In genomic region chr7:80726731-80727130, GRCh38 we compare ENCODE assay signal across 22 cellular contexts.
DNase-seq lines count a peak whose midpoint lies in the region; ATAC-seq, FAIRE-seq and TF ChIP-seq lines count a peak whose summit lies in the region.
"Had no signal": no experiment of that assay in that cellular context is flagged by ENCODE, and none has a peak within 500 bp of the region (broad histone marks: within the 10 kb centered on the region; RNA-seq: fewer than 3 reads in every experiment).

No MANE protein-coding gene starts in this region.

- H3K9me3 Mint-ChIP-seq in naive thymus-derived CD4-positive, alpha-beta T cell, result peaks cover 0 to 4% (median 2%) of the 10 kb centered on the region in 11 donors
- peaks cover 0 to 3% (median 0%) of the 10 kb centered on the region in 9 donors for H3K9me3 Mint-ChIP-seq in naive thymus-derived CD8-positive, alpha-beta T cell
- H3K9me3 Mint-ChIP-seq: GM23338; HFFc6; T-helper 1 cell treated with Interleukin-12 subunit alpha and Interleukin-12 subunit beta and Interleukin-4 antibody, amounts not matched to agents 30 μg/mL and 1 μg/mL, for 36 hours had no signal

- peak overlapping the region; percentile 37 for H2AFZ ChIP-seq in HCT116 (ENCODE audit: low read depth, low read length, poor library complexity, severe bottlenecking)
- H2AFZ ChIP-seq: GM23338 had no signal

- FAIRE-seq in GM12892 (lab: Jason Lieb, UNC), result peak; percentile 17
- FAIRE-seq: HepG2, RCC 7860 had no signal

- H3K4me3 ChIP-seq in HCT116 (replicated peaks in 1 of 2; ENCODE audit: low read depth in 1 of 2, low read length in 2 of 2) (no peak overlapping the region), Panc1 (ENCODE audit: low read depth in 2 of 2, low read length in 2 of 2) (no peak overlapping the region), brain microvascular endothelial cell (ENCODE audit: low read depth, low read length) (no peak overlapping the region)
- H3K4me3 ChIP-seq in naive thymus-derived CD4-positive, alpha-beta T cell (ENCODE audit: low read length), result no peak overlapping the region
- H3K4me3 ChIP-seq: GM23338 had no signal

- no peak for ATAC-seq in HCT116
- no peak for ATAC-seq in Panc1
- peak; percentile 28 for ATAC-seq in naive thymus-derived CD4-positive, alpha-beta T cell
- ATAC-seq in naive thymus-derived CD8-positive, alpha-beta T cell, result no peak
- ATAC-seq: GM23338, HepG2, SK-N-SH treated with all-trans-retinoic acid at 6 μM for 48 hours had no signal

- no peak overlapping the region for H3K4me3 Mint-ChIP-seq in naive thymus-derived CD4-positive, alpha-beta T cell
- no peak overlapping the region for H3K4me3 Mint-ChIP-seq in naive thymus-derived CD8-positive, alpha-beta T cell
- H3K4me3 Mint-ChIP-seq: GM23338; HFFc6; T-helper 1 cell treated with Interleukin-12 subunit alpha and Interleukin-12 subunit beta and Interleukin-4 antibody, amounts not matched to agents 30 μg/mL and 1 μg/mL, for 36 hours had no signal

- H3K27ac Mint-ChIP-seq in naive thymus-derived CD4-positive, alpha-beta T cell, result no peak overlapping the region
- no peak overlapping the region for H3K27ac Mint-ChIP-seq in naive thymus-derived CD8-positive, alpha-beta T cell
- H3K27ac Mint-ChIP-seq: GM23338; HFFc6; T-helper 1 cell treated with Interleukin-12 subunit alpha and Interleukin-12 subunit beta and Interleukin-4 antibody, amounts not matched to agents 30 μg/mL and 1 μg/mL, for 36 hours had no signal

- no peak overlapping the region for H3K4me2 ChIP-seq in HCT116 (ENCODE audit: low read length)
- H3K4me2 ChIP-seq: GM23338 had no signal

- H3K9me3 ChIP-seq in HCT116 (ENCODE audit: control insufficient read depth in 1 of 2, insufficient read depth in 1 of 2, low read depth in 1 of 2, low read length in 2 of 2), result no peaks in the 10 kb centered on the region
- H3K9me3 ChIP-seq in Panc1 (ENCODE audit: control insufficient read depth, insufficient read depth, low read depth, low read length), result 0 out of 2 replicates have a peak, but pooled peaks cover 3% of the 10 kb centered on the region
- no peaks in the 10 kb centered on the region for H3K9me3 ChIP-seq in naive thymus-derived CD4-positive, alpha-beta T cell (ENCODE audit: control insufficient read depth in 2 of 3, low read length in 3 of 3)
- H3K9me3 ChIP-seq: BE2C had no signal

- TF ChIP-seq CTCF in HCT116 (IDR thresholded peaks at IDR 0.05 in 2 of 3, conservative IDR thresholded peaks at IDR 0.05 in 1 of 3; ENCODE audit: borderline replicate concordance in 1 of 3, insufficient read depth in 1 of 3, low read depth in 2 of 3, low read length in 2 of 3), result no peak
- TF ChIP-seq CTCF in Panc1 (IDR thresholded peaks at IDR 0.05), result no peak
- no peak for TF ChIP-seq CTCF in brain microvascular endothelial cell (IDR thresholded peaks at IDR 0.05; ENCODE audit: low read depth, low read length, missing control alignments)

- RAD21 ChIA-PET in HCT116 (lab: Charles Lee; ENCODE audit: low non-redundant PET in 1 of 2, low total read pairs in 2 of 2, uncharacterized antibody in 2 of 2, unreplicated experiment in 2 of 2), result no interaction called here

- no peak for TF ChIP-seq RAD21 in HCT116 (IDR thresholded peaks at IDR 0.05; ENCODE audit: low read depth)

- in situ Hi-C loops in Panc1 (cut with HindIII; ENCODE audit: low pct_unique_long_range_greater_than_20kb, low sequenced_read_pairs), result no loop called here
- in situ Hi-C loops in brain microvascular endothelial cell (cut with HindIII; ENCODE audit: low pct_ligation_motif_present, low sequenced_read_pairs), result no loop called here

- H3K9me2 ChIP-seq in HCT116 (ENCODE audit: insufficient read depth), result no peaks in the 10 kb centered on the region

- no peaks in the 10 kb centered on the region for H4K20me1 ChIP-seq in HCT116 (ENCODE audit: insufficient read depth)

- H3K9ac ChIP-seq in HCT116 (ENCODE audit: low read length), result no peak overlapping the region

- CTCF ChIA-PET in HCT116 (lab: Charles Lee), result no interaction called here
- CTCF ChIA-PET in Panc1 (lab: Charles Lee), result no interaction called here
- CTCF ChIA-PET in naive thymus-derived CD4-positive, alpha-beta T cell (lab: Charles Lee), result no interaction called here
- CTCF ChIA-PET in HEK293T (lab: Yijun Ruan, JAX), result no interaction called here

- BruUV-seq in HCT116 (replicated peaks; lab: Mats Ljungman, UMichigan), result no TSS peak
- BruUV-seq in Panc1 (replicated peaks; lab: Mats Ljungman, UMichigan), result no TSS peak

- no peaks in the 10 kb centered on the region for H3K27me3 Mint-ChIP-seq in naive thymus-derived CD4-positive, alpha-beta T cell
- peaks cover 0 to 4% (median 0%) of the 10 kb centered on the region in 5 donors for H3K27me3 Mint-ChIP-seq in naive thymus-derived CD8-positive, alpha-beta T cell

- peaks cover 23 to 36% of the 10 kb centered on the region in 2 experiments for H3K4me1 ChIP-seq in HCT116 (ENCODE audit: control insufficient read depth in 1 of 2, insufficient read depth in 2 of 2, low read length in 2 of 2)
- H3K4me1 ChIP-seq in Panc1 (ENCODE audit: control insufficient read depth, insufficient read depth, low read length), result peaks cover 26% of the 10 kb centered on the region
- H3K4me1 ChIP-seq in naive thymus-derived CD4-positive, alpha-beta T cell (ENCODE audit: control insufficient read depth in 2 of 2, insufficient read depth in 2 of 2, low read length in 2 of 2), result no peaks in the 10 kb centered on the region
- H3K4me1 ChIP-seq: BE2C had no signal

- no peaks in the 10 kb centered on the region for H3K79me2 ChIP-seq in HCT116 (ENCODE audit: insufficient read depth, low read length)

- intact Hi-C loops in HCT116 (cut with micrococcal nuclease) (loop anchor here (10.0 kb wide), 2 partner anchors 178 to 348 kb away; no protein-coding TSS in a partner anchor), Panc1 (cut with micrococcal nuclease; ENCODE audit: unreplicated experiment) (no loop called here)
- intact Hi-C loops in naive thymus-derived CD4-positive, alpha-beta T cell (cut with micrococcal nuclease), result no loop called here

- no peak for DNase-seq in GM12892 (ENCODE audit: insufficient read length)
- DNase-seq in HCT116 (ENCODE audit: low read depth, low spot score), result no peak
- DNase-seq in Panc1 (ENCODE audit: low read depth, low spot score), result no peak
- DNase-seq in naive thymus-derived CD4-positive, alpha-beta T cell, result no peak
- DNase-seq in naive thymus-derived CD8-positive, alpha-beta T cell, result no peak
- DNase-seq in NCI-H1092 treated with DMSO at 0.1 percent for 48 hours (lab: John Stamatoyannopoulos, UW), result no peak
- no peak for DNase-seq in brain microvascular endothelial cell
- no peak for DNase-seq in HEK293T (ENCODE audit: extremely low spot score)
- DNase-seq: BE2C, EL, HFFc6, Karpas-422, MM.1S, NCI-H1417, NCI-H2081, NCI-H524 treated with DMSO at 0.1 percent for 48 hours, SHP77 had no signal

- no peaks in the 10 kb centered on the region for H3K36me3 Mint-ChIP-seq in naive thymus-derived CD4-positive, alpha-beta T cell
- H3K36me3 Mint-ChIP-seq in naive thymus-derived CD8-positive, alpha-beta T cell, result no peaks in the 10 kb centered on the region

- H3K36me3 ChIP-seq in HCT116 (ENCODE audit: control insufficient read depth in 1 of 2, insufficient read depth in 2 of 2, low read length in 2 of 2) (no peaks in the 10 kb centered on the region), Panc1 (ENCODE audit: control insufficient read depth, insufficient read depth, low read length) (no peaks in the 10 kb centered on the region), brain microvascular endothelial cell (replicated peaks) (no peaks in the 10 kb centered on the region)
- H3K36me3 ChIP-seq in naive thymus-derived CD4-positive, alpha-beta T cell (ENCODE audit: control insufficient read depth in 2 of 3, insufficient read depth in 3 of 3, low read length in 3 of 3), result no peaks in the 10 kb centered on the region
- H3K36me3 ChIP-seq: BE2C had no signal

- H3K27me3 ChIP-seq in HCT116 (ENCODE audit: insufficient read depth, low read length) (no peaks in the 10 kb centered on the region), Panc1 (ENCODE audit: control insufficient read depth, insufficient read depth, low read length) (no peaks in the 10 kb centered on the region), brain microvascular endothelial cell (replicated peaks) (no peaks in the 10 kb centered on the region)
- H3K27me3 ChIP-seq in naive thymus-derived CD4-positive, alpha-beta T cell (ENCODE audit: control insufficient read depth in 2 of 2, insufficient read depth in 2 of 2, low read length in 2 of 2), result no peaks in the 10 kb centered on the region
- H3K27me3 ChIP-seq: BE2C had no signal

- POLR2A ChIA-PET in HCT116 (lab: Charles Lee) (no interaction called here), Panc1 (lab: Charles Lee) (no interaction called here), HEK293T (lab: Yijun Ruan, JAX) (no interaction called here)
- POLR2A ChIA-PET in naive thymus-derived CD4-positive, alpha-beta T cell (lab: Charles Lee), result no interaction called here
- POLR2A ChIA-PET in naive thymus-derived CD8-positive, alpha-beta T cell (lab: Charles Lee), result no interaction called here

- H3K4me1 Mint-ChIP-seq in naive thymus-derived CD4-positive, alpha-beta T cell, result peaks cover 0 to 3% (median 0%) of the 10 kb centered on the region in 7 donors
- H3K4me1 Mint-ChIP-seq in naive thymus-derived CD8-positive, alpha-beta T cell, result no peaks in the 10 kb centered on the region

- TF ChIP-seq POLR2A in GM12892 (IDR thresholded peaks at IDR 0.05; ENCODE audit: low read depth, low read length) (no peak), HCT116 (IDR thresholded peaks at IDR 0.05; ENCODE audit: borderline replicate concordance, extremely low read depth, insufficient read depth, insufficient read length) (no peak)

- H3K27ac ChIP-seq in HCT116 (ENCODE audit: low read depth, low read length) (no peak overlapping the region), Panc1 (ENCODE audit: low read length) (peak overlapping the region; percentile 20; the same call in 1 of the 2 replicates), brain microvascular endothelial cell (no peak overlapping the region)
- H3K27ac ChIP-seq in naive thymus-derived CD4-positive, alpha-beta T cell (ENCODE audit: low read depth, low read length), result no peak overlapping the region

TF ChIP-seq in HCT116, 20 proteins besides CTCF, POLR2A, EP300 and RAD21 (continues in another document):
- TF ChIP-seq SP1 (IDR thresholded peaks at IDR 0.05; ENCODE audit: low read depth), result no peak
- TF ChIP-seq FOSL1 (IDR thresholded peaks at IDR 0.05; ENCODE audit: low read depth), result no peak
- no peak for TF ChIP-seq EZH2phosphoT487 (IDR thresholded peaks at IDR 0.05; ENCODE audit: borderline replicate concordance)
- TF ChIP-seq POLR2AphosphoS5 (IDR thresholded peaks at IDR 0.05; ENCODE audit: low read depth, low read length), result no peak

TF ChIP-seq in HEK293T, 16 proteins besides CTCF, POLR2A, EP300 and RAD21 (continues in another document):
- no peak for TF ChIP-seq HDGF (IDR thresholded peaks at IDR 0.05; ENCODE audit: borderline replicate concordance)
- no peak for TF ChIP-seq ARNT (IDR thresholded peaks at IDR 0.05)
